1 cellular context compared by ENCODE assay signal in the genomic region with DNA sequence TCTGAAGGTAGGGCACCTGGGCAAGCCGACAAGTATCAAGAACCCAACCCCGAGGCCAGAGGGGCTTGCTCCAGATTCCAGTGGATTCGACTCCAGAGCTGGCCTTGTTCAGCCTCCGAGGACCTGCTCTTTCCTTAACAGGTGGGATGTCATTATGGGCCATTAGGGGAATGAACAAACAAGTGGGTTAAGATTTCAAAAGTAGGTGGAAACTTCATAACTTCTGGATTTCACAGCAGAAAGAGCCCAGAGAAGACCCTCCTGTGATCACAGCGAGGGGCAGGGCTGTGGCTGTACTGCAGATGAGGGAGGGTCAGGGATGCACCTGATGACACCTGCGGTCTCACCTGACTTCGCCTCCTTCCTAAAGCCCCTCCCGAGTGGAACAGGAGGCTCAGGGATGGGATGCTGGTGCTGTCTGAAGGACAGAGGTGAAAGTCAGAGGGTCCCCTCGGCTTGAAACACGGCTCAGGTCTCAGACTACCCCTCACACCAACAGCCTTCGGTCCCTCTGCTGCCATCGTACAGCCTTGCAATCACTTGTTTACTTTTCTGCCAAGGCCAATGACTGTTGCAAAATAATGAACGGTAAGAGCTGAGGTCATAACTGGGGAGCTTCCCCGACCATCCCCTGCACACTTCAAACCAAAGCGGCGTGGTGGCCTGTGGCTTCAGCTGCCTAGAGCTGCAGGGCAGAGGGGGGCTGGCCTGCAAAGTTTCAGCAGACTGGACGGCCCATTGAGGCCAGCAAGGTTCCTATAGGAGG.
TF ChIP-seq lines count a peak whose summit lies in the region.

No MANE protein-coding gene starts in this region.

TF ChIP-seq in HepG2, 621 proteins besides CTCF, POLR2A, EP300 and RAD21 (continued from another document and continues in another):
- TF ChIP-seq ZNF652 (CRISPR knock-in tag; IDR thresholded peaks at IDR 0.05; ENCODE audit: borderline replicate concordance, low read depth) = no peak
- TF ChIP-seq SIN3A (IDR thresholded peaks at IDR 0.05; ENCODE audit: borderline replicate concordance, low read depth, low read length) = peak; percentile 61; the same call in 1 of the 2 replicates
- TF ChIP-seq CBFB (CRISPR knock-in tag; IDR thresholded peaks at IDR 0.05) = peak; percentile 38; the same call in 1 of the 2 replicates
- peak; percentile 70; the same call in 1 of the 2 replicates for TF ChIP-seq ZNF543 (CRISPR knock-in tag; IDR thresholded peaks at IDR 0.05)
- TF ChIP-seq RFXANK (CRISPR knock-in tag; IDR thresholded peaks at IDR 0.05) = peak; percentile 70; the same call in 1 of the 2 replicates
- no peak for TF ChIP-seq ZNF883 (CRISPR knock-in tag; IDR thresholded peaks at IDR 0.05; ENCODE audit: not compliant biosample characterization)
- peak; percentile 94 for TF ChIP-seq FOXO1 (CRISPR knock-in tag; IDR thresholded peaks at IDR 0.05)
- TF ChIP-seq KLF11 (CRISPR knock-in tag; IDR thresholded peaks at IDR 0.05) = peak; percentile 73; the same call in 1 of the 2 replicates
- TF ChIP-seq WIZ (CRISPR knock-in tag; IDR thresholded peaks at IDR 0.05) = no peak
- TF ChIP-seq TGIF2 (CRISPR knock-in tag; IDR thresholded peaks at IDR 0.05) = no peak; the same call in 1 of the 2 replicates
- TF ChIP-seq DNMT3B (CRISPR knock-in tag; conservative IDR thresholded peaks at IDR 0.05) = no peak
- no peak for TF ChIP-seq ATM (IDR thresholded peaks at IDR 0.05; ENCODE audit: borderline replicate concordance)
- TF ChIP-seq, protein P1, sequence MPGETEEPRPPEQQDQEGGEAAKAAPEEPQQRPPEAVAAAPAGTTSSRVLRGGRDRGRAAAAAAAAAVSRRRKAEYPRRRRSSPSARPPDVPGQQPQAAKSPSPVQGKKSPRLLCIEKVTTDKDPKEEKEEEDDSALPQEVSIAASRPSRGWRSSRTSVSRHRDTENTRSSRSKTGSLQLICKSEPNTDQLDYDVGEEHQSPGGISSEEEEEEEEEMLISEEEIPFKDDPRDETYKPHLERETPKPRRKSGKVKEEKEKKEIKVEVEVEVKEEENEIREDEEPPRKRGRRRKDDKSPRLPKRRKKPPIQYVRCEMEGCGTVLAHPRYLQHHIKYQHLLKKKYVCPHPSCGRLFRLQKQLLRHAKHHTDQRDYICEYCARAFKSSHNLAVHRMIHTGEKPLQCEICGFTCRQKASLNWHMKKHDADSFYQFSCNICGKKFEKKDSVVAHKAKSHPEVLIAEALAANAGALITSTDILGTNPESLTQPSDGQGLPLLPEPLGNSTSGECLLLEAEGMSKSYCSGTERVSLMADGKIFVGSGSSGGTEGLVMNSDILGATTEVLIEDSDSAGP (CRISPR knock-in tag; IDR thresholded peaks at IDR 0.05; ENCODE audit: borderline replicate concordance) = peak; percentile 38; the same call in 1 of the 2 replicates
- no peak for TF ChIP-seq EEA1 (CRISPR knock-in tag; IDR thresholded peaks at IDR 0.05; ENCODE audit: borderline replicate concordance)
- 0 out of 2 replicates have a peak, but pooled peaks have one; percentile 35 for TF ChIP-seq TP53 (CRISPR knock-in tag; conservative IDR thresholded peaks at IDR 0.05)
- TF ChIP-seq ZNF230 (CRISPR knock-in tag; IDR thresholded peaks at IDR 0.05) = peak; percentile 29; the same call in 1 of the 2 replicates
- no peak for TF ChIP-seq MATR3 (CRISPR knock-in tag; IDR thresholded peaks at IDR 0.05)
- peak; percentile 83 for TF ChIP-seq ZSCAN9 (CRISPR knock-in tag; IDR thresholded peaks at IDR 0.05; ENCODE audit: borderline replicate concordance)
- 0 out of 2 replicates have a peak, but pooled peaks have one; percentile 31 for TF ChIP-seq NKX3-1 (CRISPR knock-in tag; IDR thresholded peaks at IDR 0.05)
- TF ChIP-seq XRCC5 (optimal IDR thresholded peaks at IDR 0.05; ENCODE audit: low read length) = no peak
- no peak for TF ChIP-seq FOXM1 (CRISPR knock-in tag; IDR thresholded peaks at IDR 0.05)
- TF ChIP-seq, protein P2, sequence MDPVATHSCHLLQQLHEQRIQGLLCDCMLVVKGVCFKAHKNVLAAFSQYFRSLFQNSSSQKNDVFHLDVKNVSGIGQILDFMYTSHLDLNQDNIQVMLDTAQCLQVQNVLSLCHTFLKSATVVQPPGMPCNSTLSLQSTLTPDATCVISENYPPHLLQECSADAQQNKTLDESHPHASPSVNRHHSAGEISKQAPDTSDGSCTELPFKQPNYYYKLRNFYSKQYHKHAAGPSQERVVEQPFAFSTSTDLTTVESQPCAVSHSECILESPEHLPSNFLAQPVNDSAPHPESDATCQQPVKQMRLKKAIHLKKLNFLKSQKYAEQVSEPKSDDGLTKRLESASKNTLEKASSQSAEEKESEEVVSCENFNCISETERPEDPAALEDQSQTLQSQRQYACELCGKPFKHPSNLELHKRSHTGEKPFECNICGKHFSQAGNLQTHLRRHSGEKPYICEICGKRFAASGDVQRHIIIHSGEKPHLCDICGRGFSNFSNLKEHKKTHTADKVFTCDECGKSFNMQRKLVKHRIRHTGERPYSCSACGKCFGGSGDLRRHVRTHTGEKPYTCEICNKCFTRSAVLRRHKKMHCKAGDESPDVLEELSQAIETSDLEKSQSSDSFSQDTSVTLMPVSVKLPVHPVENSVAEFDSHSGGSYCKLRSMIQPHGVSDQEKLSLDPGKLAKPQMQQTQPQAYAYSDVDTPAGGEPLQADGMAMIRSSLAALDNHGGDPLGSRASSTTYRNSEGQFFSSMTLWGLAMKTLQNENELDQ (CRISPR knock-in tag; IDR thresholded peaks at IDR 0.05; ENCODE audit: borderline replicate concordance) = no peak
- peak; percentile 32; the same call in 1 of the 2 replicates for TF ChIP-seq ZNF350 (CRISPR knock-in tag; IDR thresholded peaks at IDR 0.05; ENCODE audit: borderline replicate concordance, low read depth)
- peak; percentile 62; the same call in 1 of the 2 replicates for TF ChIP-seq ZNF326 (CRISPR knock-in tag; IDR thresholded peaks at IDR 0.05; ENCODE audit: borderline replicate concordance)
- TF ChIP-seq ZFP36 (IDR thresholded peaks at IDR 0.05; ENCODE audit: borderline replicate concordance, low read depth, low read length, partially characterized antibody) = no peak
- no peak for TF ChIP-seq ZNF3 (CRISPR knock-in tag; IDR thresholded peaks at IDR 0.05)
- no peak for TF ChIP-seq NR1H2 (CRISPR knock-in tag; IDR thresholded peaks at IDR 0.05; ENCODE audit: borderline replicate concordance, low read depth)
- TF ChIP-seq CHCHD3 (CRISPR knock-in tag; IDR thresholded peaks at IDR 0.05) = no peak
- TF ChIP-seq, protein P3, sequence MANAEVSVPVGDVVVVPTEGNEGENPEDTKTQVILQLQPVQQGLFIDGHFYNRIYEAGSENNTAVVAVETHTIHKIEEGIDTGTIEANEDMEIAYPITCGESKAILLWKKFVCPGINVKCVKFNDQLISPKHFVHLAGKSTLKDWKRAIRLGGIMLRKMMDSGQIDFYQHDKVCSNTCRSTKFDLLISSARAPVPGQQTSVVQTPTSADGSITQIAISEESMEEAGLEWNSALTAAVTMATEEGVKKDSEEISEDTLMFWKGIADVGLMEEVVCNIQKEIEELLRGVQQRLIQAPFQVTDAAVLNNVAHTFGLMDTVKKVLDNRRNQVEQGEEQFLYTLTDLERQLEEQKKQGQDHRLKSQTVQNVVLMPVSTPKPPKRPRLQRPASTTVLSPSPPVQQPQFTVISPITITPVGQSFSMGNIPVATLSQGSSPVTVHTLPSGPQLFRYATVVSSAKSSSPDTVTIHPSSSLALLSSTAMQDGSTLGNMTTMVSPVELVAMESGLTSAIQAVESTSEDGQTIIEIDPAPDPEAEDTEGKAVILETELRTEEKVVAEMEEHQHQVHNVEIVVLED (CRISPR knock-in tag; IDR thresholded peaks at IDR 0.05; ENCODE audit: borderline replicate concordance) = peak; percentile 43; the same call in 1 of the 2 replicates
- no peak for TF ChIP-seq U2AF1 (optimal IDR thresholded peaks at IDR 0.05; ENCODE audit: low read depth, low read length)
- TF ChIP-seq SNAPC2 (CRISPR knock-in tag; IDR thresholded peaks at IDR 0.05) = 0 out of 2 replicates have a peak, but pooled peaks have one; percentile 50
- TF ChIP-seq FOSL2 (CRISPR knock-in tag; IDR thresholded peaks at IDR 0.05) = peak; percentile 91
- TF ChIP-seq RXRB (CRISPR knock-in tag; IDR thresholded peaks at IDR 0.05; ENCODE audit: borderline replicate concordance) = peak; percentile 88; the same call in 1 of the 2 replicates
- no peak for TF ChIP-seq GPN1 (CRISPR knock-in tag; IDR thresholded peaks at IDR 0.05; ENCODE audit: borderline replicate concordance)
- TF ChIP-seq ZNF234 (CRISPR knock-in tag; conservative IDR thresholded peaks at IDR 0.05) = no peak
- no peak for TF ChIP-seq KDM5A (IDR thresholded peaks at IDR 0.05; ENCODE audit: borderline replicate concordance, low read length)
- TF ChIP-seq, protein P4, sequence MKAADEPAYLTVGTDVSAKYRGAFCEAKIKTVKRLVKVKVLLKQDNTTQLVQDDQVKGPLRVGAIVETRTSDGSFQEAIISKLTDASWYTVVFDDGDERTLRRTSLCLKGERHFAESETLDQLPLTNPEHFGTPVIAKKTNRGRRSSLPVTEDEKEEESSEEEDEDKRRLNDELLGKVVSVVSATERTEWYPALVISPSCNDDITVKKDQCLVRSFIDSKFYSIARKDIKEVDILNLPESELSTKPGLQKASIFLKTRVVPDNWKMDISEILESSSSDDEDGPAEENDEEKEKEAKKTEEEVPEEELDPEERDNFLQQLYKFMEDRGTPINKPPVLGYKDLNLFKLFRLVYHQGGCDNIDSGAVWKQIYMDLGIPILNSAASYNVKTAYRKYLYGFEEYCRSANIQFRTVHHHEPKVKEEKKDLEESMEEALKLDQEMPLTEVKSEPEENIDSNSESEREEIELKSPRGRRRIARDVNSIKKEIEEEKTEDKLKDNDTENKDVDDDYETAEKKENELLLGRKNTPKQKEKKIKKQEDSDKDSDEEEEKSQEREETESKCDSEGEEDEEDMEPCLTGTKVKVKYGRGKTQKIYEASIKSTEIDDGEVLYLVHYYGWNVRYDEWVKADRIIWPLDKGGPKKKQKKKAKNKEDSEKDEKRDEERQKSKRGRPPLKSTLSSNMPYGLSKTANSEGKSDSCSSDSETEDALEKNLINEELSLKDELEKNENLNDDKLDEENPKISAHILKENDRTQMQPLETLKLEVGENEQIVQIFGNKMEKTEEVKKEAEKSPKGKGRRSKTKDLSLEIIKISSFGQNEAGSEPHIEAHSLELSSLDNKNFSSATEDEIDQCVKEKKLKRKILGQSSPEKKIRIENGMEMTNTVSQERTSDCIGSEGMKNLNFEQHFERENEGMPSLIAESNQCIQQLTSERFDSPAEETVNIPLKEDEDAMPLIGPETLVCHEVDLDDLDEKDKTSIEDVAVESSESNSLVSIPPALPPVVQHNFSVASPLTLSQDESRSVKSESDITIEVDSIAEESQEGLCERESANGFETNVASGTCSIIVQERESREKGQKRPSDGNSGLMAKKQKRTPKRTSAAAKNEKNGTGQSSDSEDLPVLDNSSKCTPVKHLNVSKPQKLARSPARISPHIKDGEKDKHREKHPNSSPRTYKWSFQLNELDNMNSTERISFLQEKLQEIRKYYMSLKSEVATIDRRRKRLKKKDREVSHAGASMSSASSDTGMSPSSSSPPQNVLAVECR (CRISPR knock-in tag; IDR thresholded peaks at IDR 0.05; ENCODE audit: borderline replicate concordance) = peak; percentile 67; the same call in 1 of the 2 replicates
- TF ChIP-seq, protein P5, sequence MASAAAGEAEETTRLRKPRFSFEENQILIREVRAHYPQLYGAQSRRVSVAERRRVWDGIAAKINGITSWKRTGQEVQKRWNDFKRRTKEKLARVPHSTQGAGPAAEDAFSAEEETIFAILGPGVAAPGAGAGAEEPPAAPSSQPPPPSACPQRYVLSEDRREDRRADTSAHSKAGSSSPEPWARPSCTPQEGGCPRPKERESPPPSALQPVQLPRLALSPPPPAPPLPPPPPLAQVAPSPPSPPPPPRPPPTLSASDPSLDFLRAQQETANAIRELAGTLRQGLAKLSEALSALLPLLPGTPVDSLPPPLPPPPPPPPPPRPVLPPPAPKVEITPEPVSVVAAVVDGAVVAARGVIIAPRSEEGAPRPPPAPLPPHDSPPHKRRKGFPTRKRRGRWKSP (CRISPR knock-in tag; IDR thresholded peaks at IDR 0.05) = 0 out of 2 replicates have a peak, but pooled peaks have one; percentile 48
- no peak for TF ChIP-seq TMF1 (CRISPR knock-in tag; IDR thresholded peaks at IDR 0.05; ENCODE audit: low read depth)
- TF ChIP-seq, protein P6, sequence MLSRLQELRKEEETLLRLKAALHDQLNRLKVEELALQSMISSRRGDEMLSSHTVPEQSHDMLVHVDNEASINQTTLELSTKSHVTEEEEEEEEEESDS (CRISPR knock-in tag; IDR thresholded peaks at IDR 0.05; ENCODE audit: borderline replicate concordance) = no peak
- TF ChIP-seq ZBTB8A (CRISPR knock-in tag; IDR thresholded peaks at IDR 0.05; ENCODE audit: borderline replicate concordance, low read depth) = no peak
- TF ChIP-seq, protein P7, sequence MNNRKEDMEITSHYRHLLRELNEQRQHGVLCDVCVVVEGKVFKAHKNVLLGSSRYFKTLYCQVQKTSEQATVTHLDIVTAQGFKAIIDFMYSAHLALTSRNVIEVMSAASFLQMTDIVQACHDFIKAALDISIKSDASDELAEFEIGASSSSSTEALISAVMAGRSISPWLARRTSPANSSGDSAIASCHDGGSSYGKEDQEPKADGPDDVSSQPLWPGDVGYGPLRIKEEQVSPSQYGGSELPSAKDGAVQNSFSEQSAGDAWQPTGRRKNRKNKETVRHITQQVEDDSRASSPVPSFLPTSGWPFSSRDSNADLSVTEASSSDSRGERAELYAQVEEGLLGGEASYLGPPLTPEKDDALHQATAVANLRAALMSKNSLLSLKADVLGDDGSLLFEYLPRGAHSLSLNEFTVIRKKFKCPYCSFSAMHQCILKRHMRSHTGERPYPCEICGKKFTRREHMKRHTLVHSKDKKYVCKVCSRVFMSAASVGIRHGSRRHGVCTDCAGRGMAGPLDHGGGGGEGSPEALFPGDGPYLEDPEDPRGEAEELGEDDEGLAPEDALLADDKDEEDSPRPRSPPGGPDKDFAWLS (CRISPR knock-in tag; IDR thresholded peaks at IDR 0.05; ENCODE audit: borderline replicate concordance) = no peak
- TF ChIP-seq ZNF138 (CRISPR knock-in tag; IDR thresholded peaks at IDR 0.05; ENCODE audit: low read depth) = no peak
- TF ChIP-seq ZNF30 (CRISPR knock-in tag; IDR thresholded peaks at IDR 0.05) = no peak
- TF ChIP-seq, protein P8, sequence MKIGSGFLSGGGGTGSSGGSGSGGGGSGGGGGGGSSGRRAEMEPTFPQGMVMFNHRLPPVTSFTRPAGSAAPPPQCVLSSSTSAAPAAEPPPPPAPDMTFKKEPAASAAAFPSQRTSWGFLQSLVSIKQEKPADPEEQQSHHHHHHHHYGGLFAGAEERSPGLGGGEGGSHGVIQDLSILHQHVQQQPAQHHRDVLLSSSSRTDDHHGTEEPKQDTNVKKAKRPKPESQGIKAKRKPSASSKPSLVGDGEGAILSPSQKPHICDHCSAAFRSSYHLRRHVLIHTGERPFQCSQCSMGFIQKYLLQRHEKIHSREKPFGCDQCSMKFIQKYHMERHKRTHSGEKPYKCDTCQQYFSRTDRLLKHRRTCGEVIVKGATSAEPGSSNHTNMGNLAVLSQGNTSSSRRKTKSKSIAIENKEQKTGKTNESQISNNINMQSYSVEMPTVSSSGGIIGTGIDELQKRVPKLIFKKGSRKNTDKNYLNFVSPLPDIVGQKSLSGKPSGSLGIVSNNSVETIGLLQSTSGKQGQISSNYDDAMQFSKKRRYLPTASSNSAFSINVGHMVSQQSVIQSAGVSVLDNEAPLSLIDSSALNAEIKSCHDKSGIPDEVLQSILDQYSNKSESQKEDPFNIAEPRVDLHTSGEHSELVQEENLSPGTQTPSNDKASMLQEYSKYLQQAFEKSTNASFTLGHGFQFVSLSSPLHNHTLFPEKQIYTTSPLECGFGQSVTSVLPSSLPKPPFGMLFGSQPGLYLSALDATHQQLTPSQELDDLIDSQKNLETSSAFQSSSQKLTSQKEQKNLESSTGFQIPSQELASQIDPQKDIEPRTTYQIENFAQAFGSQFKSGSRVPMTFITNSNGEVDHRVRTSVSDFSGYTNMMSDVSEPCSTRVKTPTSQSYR (CRISPR knock-in tag; IDR thresholded peaks at IDR 0.05; ENCODE audit: borderline replicate concordance) = peak; percentile 52; the same call in 1 of the 2 replicates
- peak; percentile 99 for TF ChIP-seq FOXA3 (CRISPR knock-in tag; IDR thresholded peaks at IDR 0.05)
